In genomic region chr9:33415152-33416038, GRCh38 we compare ENCODE assay signal across 1 cellular context.
TF ChIP-seq lines count a peak whose summit lies in the region.

No MANE protein-coding gene starts in this region.

TF ChIP-seq in HepG2, 621 proteins besides CTCF, POLR2A, EP300 and RAD21 (continued from another document and continues in another):
- TF ChIP-seq SNAPC5 (CRISPR knock-in tag; IDR thresholded peaks at IDR 0.05; ENCODE audit: borderline replicate concordance) (no peak), NONO (IDR thresholded peaks at IDR 0.05) (no peak), NONO (CRISPR knock-in tag; conservative IDR thresholded peaks at IDR 0.05) (peak; percentile 100), TIGD3 (CRISPR knock-in tag; IDR thresholded peaks at IDR 0.05; ENCODE audit: borderline replicate concordance) (no peak), TFDP1 (CRISPR knock-in tag; IDR thresholded peaks at IDR 0.05; ENCODE audit: borderline replicate concordance) (peak; percentile 53; the same call in 1 of the 2 replicates), ZBTB46 (CRISPR knock-in tag; IDR thresholded peaks at IDR 0.05; ENCODE audit: borderline replicate concordance) (no peak), ZNF816 (CRISPR knock-in tag; IDR thresholded peaks at IDR 0.05; ENCODE audit: borderline replicate concordance) (peak; percentile 94), ZFP1 (CRISPR knock-in tag; IDR thresholded peaks at IDR 0.05) (peak; percentile 91), MED13 (CRISPR knock-in tag; IDR thresholded peaks at IDR 0.05) (0 out of 2 replicates have a peak, but pooled peaks have one; percentile 45), ZNF225 (CRISPR knock-in tag; IDR thresholded peaks at IDR 0.05) (no peak), ZNF549 (CRISPR knock-in tag; IDR thresholded peaks at IDR 0.05) (no peak), EEA1 (CRISPR knock-in tag; IDR thresholded peaks at IDR 0.05; ENCODE audit: borderline replicate concordance) (no peak), GATAD1 (CRISPR knock-in tag; IDR thresholded peaks at IDR 0.05) (peak; percentile 84), ZNF766 (CRISPR knock-in tag; IDR thresholded peaks at IDR 0.05; ENCODE audit: borderline replicate concordance) (peak; percentile 92), ZKSCAN8 (CRISPR knock-in tag; IDR thresholded peaks at IDR 0.05; ENCODE audit: borderline replicate concordance) (peak; percentile 97), THRA (CRISPR knock-in tag; IDR thresholded peaks at IDR 0.05; ENCODE audit: borderline replicate concordance) (peak; percentile 89; the same call in 1 of the 2 replicates), ZNF292 (CRISPR knock-in tag; IDR thresholded peaks at IDR 0.05; ENCODE audit: borderline replicate concordance, low read depth) (peak; percentile 75; the same call in 1 of the 2 replicates), ZNF24 (IDR thresholded peaks at IDR 0.05) (no peak), FOXK2 (IDR thresholded peaks at IDR 0.05) (peak; percentile 93), ZNF484 (CRISPR knock-in tag; IDR thresholded peaks at IDR 0.05; ENCODE audit: borderline replicate concordance, low read depth) (no peak), PRDM10 (CRISPR knock-in tag; IDR thresholded peaks at IDR 0.05; ENCODE audit: low read depth) (peak; percentile 95), ZMAT3 (CRISPR knock-in tag; conservative IDR thresholded peaks at IDR 0.05) (peak; percentile 69; the same call in 1 of the 2 replicates), STAT5B (CRISPR knock-in tag; IDR thresholded peaks at IDR 0.05) (peak; percentile 86; the same call in 1 of the 2 replicates), PPARG (CRISPR knock-in tag; conservative IDR thresholded peaks at IDR 0.05) (peak; percentile 89), YY1 (IDR thresholded peaks at IDR 0.05; ENCODE audit: insufficient read depth, insufficient replicate concordance, low read depth, low read length) (no peak), ZNF615 (CRISPR knock-in tag; IDR thresholded peaks at IDR 0.05; ENCODE audit: borderline replicate concordance) (no peak), MIXL1 (CRISPR knock-in tag; IDR thresholded peaks at IDR 0.05) (peak; percentile 95), HOXD1 (CRISPR knock-in tag; IDR thresholded peaks at IDR 0.05) (peak; percentile 91), FOXC1 (CRISPR knock-in tag; IDR thresholded peaks at IDR 0.05; ENCODE audit: borderline replicate concordance) (0 out of 2 replicates have a peak, but pooled peaks have one; percentile 73), CSRNP1 (CRISPR knock-in tag; IDR thresholded peaks at IDR 0.05) (peak; percentile 41; the same call in 1 of the 2 replicates), SMC3 (IDR thresholded peaks at IDR 0.05; ENCODE audit: low read length) (peak; percentile 55), IRF1 (CRISPR knock-in tag; IDR thresholded peaks at IDR 0.05; ENCODE audit: low read depth) (no peak), ZNF619 (CRISPR knock-in tag; IDR thresholded peaks at IDR 0.05) (0 out of 2 replicates have a peak, but pooled peaks have one; percentile 50), HMG20A (CRISPR knock-in tag; IDR thresholded peaks at IDR 0.05; ENCODE audit: borderline replicate concordance) (peak; percentile 99), ZNF121 (CRISPR knock-in tag; IDR thresholded peaks at IDR 0.05) (peak; percentile 76; the same call in 1 of the 2 replicates), ATF3 (CRISPR knock-in tag; IDR thresholded peaks at IDR 0.05) (peak; percentile 87), KIAA2018 (CRISPR knock-in tag; IDR thresholded peaks at IDR 0.05; ENCODE audit: borderline replicate concordance) (no peak)
